1 cellular context compared by ENCODE assay signal in genomic region chr19:39194832-39195542, GRCh38.
TF ChIP-seq lines count a peak whose summit lies in the region.

No MANE protein-coding gene starts in this region.

TF ChIP-seq in HEK293, 187 proteins besides CTCF, POLR2A, EP300 and RAD21 (continued from another document):
- TF ChIP-seq, protein P1, sequence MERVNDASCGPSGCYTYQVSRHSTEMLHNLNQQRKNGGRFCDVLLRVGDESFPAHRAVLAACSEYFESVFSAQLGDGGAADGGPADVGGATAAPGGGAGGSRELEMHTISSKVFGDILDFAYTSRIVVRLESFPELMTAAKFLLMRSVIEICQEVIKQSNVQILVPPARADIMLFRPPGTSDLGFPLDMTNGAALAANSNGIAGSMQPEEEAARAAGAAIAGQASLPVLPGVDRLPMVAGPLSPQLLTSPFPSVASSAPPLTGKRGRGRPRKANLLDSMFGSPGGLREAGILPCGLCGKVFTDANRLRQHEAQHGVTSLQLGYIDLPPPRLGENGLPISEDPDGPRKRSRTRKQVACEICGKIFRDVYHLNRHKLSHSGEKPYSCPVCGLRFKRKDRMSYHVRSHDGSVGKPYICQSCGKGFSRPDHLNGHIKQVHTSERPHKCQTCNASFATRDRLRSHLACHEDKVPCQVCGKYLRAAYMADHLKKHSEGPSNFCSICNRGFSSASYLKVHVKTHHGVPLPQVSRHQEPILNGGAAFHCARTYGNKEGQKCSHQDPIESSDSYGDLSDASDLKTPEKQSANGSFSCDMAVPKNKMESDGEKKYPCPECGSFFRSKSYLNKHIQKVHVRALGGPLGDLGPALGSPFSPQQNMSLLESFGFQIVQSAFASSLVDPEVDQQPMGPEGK (tag by site-specific recombination; IDR thresholded peaks at IDR 0.05): peak; percentile 59; the same call in 1 of the 2 replicates
- no peak for TF ChIP-seq ZNF660 (tag by site-specific recombination; IDR thresholded peaks at IDR 0.05)
- 0 out of 2 replicates have a peak, but pooled peaks have one; percentile 19 for TF ChIP-seq ZBTB21 (tag by site-specific recombination; IDR thresholded peaks at IDR 0.05)
- TF ChIP-seq GLIS1 (tag by site-specific recombination; IDR thresholded peaks at IDR 0.05): peak; percentile 69; the same call in 1 of the 2 replicates
- TF ChIP-seq ZNF768 (tag by site-specific recombination; IDR thresholded peaks at IDR 0.05): peak; percentile 98; the same call in 1 of the 2 replicates
- TF ChIP-seq, protein P2, sequence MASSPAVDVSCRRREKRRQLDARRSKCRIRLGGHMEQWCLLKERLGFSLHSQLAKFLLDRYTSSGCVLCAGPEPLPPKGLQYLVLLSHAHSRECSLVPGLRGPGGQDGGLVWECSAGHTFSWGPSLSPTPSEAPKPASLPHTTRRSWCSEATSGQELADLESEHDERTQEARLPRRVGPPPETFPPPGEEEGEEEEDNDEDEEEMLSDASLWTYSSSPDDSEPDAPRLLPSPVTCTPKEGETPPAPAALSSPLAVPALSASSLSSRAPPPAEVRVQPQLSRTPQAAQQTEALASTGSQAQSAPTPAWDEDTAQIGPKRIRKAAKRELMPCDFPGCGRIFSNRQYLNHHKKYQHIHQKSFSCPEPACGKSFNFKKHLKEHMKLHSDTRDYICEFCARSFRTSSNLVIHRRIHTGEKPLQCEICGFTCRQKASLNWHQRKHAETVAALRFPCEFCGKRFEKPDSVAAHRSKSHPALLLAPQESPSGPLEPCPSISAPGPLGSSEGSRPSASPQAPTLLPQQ (tag by site-specific recombination; IDR thresholded peaks at IDR 0.05): peak; percentile 39; the same call in 1 of the 2 replicates
- TF ChIP-seq ZNF664 (tag by site-specific recombination; IDR thresholded peaks at IDR 0.05): peak; percentile 38; the same call in 1 of the 2 replicates
- TF ChIP-seq KLF7 (tag by site-specific recombination; IDR thresholded peaks at IDR 0.05; ENCODE audit: borderline replicate concordance): 0 out of 2 replicates have a peak, but pooled peaks have one; percentile 9
- no peak for TF ChIP-seq PRDM1 (tag by site-specific recombination; IDR thresholded peaks at IDR 0.05)
- TF ChIP-seq OSR2 (tag by site-specific recombination; IDR thresholded peaks at IDR 0.05): peak; percentile 39; the same call in 1 of the 2 replicates
- TF ChIP-seq ZNF621 (tag by site-specific recombination; IDR thresholded peaks at IDR 0.05): no peak
- TF ChIP-seq KLF8 (tag by site-specific recombination; IDR thresholded peaks at IDR 0.05): 0 out of 2 replicates have a peak, but pooled peaks have one; percentile 28
- TF ChIP-seq ZIC2 (tag by site-specific recombination; IDR thresholded peaks at IDR 0.05): peak; percentile 83
- TF ChIP-seq ZNF707 (tag by site-specific recombination; IDR thresholded peaks at IDR 0.05): no peak
- TF ChIP-seq ZNF398 (tag by site-specific recombination; IDR thresholded peaks at IDR 0.05): peak; percentile 15; the same call in 1 of the 2 replicates
- TF ChIP-seq TCF7L2 (IDR thresholded peaks at IDR 0.05; ENCODE audit: borderline replicate concordance, low read depth, low read length): no peak
- TF ChIP-seq, protein P3, sequence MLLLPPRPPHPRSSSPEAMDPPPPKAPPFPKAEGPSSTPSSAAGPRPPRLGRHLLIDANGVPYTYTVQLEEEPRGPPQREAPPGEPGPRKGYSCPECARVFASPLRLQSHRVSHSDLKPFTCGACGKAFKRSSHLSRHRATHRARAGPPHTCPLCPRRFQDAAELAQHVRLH (tag by site-specific recombination; IDR thresholded peaks at IDR 0.05): peak; percentile 84
- TF ChIP-seq ZNF155 (tag by site-specific recombination; IDR thresholded peaks at IDR 0.05): no peak
- peak; percentile 52; the same call in 1 of the 2 replicates for TF ChIP-seq IKZF3 (tag by site-specific recombination; IDR thresholded peaks at IDR 0.05)
- TF ChIP-seq ZNF549 (tag by site-specific recombination; IDR thresholded peaks at IDR 0.05): no peak
- TF ChIP-seq, protein P4, sequence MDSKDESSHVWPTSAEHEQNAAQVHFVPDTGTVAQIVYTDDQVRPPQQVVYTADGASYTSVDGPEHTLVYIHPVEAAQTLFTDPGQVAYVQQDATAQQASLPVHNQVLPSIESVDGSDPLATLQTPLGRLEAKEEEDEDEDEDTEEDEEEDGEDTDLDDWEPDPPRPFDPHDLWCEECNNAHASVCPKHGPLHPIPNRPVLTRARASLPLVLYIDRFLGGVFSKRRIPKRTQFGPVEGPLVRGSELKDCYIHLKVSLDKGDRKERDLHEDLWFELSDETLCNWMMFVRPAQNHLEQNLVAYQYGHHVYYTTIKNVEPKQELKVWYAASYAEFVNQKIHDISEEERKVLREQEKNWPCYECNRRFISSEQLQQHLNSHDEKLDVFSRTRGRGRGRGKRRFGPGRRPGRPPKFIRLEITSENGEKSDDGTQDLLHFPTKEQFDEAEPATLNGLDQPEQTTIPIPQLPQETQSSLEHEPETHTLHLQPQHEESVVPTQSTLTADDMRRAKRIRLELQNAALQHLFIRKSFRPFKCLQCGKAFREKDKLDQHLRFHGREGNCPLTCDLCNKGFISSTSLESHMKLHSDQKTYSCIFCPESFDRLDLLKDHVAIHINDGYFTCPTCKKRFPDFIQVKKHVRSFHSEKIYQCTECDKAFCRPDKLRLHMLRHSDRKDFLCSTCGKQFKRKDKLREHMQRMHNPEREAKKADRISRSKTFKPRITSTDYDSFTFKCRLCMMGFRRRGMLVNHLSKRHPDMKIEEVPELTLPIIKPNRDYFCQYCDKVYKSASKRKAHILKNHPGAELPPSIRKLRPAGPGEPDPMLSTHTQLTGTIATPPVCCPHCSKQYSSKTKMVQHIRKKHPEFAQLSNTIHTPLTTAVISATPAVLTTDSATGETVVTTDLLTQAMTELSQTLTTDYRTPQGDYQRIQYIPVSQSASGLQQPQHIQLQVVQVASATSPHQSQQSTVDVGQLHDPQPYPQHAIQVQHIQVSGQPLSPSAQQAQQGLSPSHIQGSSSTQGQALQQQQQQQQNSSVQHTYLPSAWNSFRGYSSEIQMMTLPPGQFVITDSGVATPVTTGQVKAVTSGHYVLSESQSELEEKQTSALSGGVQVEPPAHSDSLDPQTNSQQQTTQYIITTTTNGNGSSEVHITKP (tag by site-specific recombination; IDR thresholded peaks at IDR 0.05): peak; percentile 62
